ENCODE assay signal across 21 cellular contexts in the genomic region with DNA sequence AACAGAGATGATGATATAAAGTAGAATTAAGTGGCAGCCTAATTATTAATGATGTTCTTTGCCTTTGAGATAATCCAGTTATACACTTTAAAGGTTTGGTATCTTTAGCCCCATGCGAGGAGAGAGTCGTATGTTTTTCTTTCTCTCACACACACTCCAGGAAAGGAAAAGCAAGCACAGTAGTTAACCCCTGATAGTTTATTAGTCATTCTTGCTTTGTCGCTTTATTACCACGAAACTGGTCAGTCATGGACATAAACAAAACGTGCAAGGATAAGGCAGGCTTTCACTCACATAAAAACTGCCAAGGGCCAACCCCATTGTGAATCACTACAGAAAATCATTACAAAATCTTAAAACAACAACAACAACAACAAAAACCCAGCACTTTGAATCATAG.
DNase-seq lines count a peak whose midpoint lies in the region; ATAC-seq and TF ChIP-seq lines count a peak whose summit lies in the region.
"Had no signal": no experiment of that assay in that cellular context is flagged by ENCODE, and none has a peak within 500 bp of the region (broad histone marks: within the 10 kb centered on the region; RNA-seq: fewer than 3 reads in every experiment).

No MANE protein-coding gene starts in this region.

- H4K20me1 ChIP-seq in PC-3 (ENCODE audit: low read length): no peaks in the 10 kb centered on the region

- BruUV-seq in PC-3 (replicated peaks; lab: Mats Ljungman, UMichigan): no TSS peak

- H3K9ac ChIP-seq in PC-3 (ENCODE audit: low read length): no peak overlapping the region

- peak overlapping the region; percentile 19 for H3K4me3 Mint-ChIP-seq in chondrocyte (ENCODE audit: unreplicated experiment)
- H3K4me3 Mint-ChIP-seq in T-helper 17 cell: no peak overlapping the region
- no peak overlapping the region for H3K4me3 Mint-ChIP-seq in nephron progenitor cell
- H3K4me3 Mint-ChIP-seq: CD4-positive, CD25-positive, alpha-beta regulatory T cell; GM23338 had no signal

- H3K36me3 Mint-ChIP-seq in chondrocyte (ENCODE audit: low read depth): no peaks in the 10 kb centered on the region
- no peaks in the 10 kb centered on the region for H3K36me3 Mint-ChIP-seq in T-helper 17 cell (ENCODE audit: low read depth)
- no peaks in the 10 kb centered on the region for H3K36me3 Mint-ChIP-seq in nephron progenitor cell (ENCODE audit: low read depth)
- H3K36me3 Mint-ChIP-seq: CD4-positive, CD25-positive, alpha-beta regulatory T cell had no signal

- intact Hi-C loops in PC-3 (cut with micrococcal nuclease): no loop called here

- no peaks in the 10 kb centered on the region for H3K9me2 ChIP-seq in PC-3 (replicated peaks; ENCODE audit: low read length)

- no peaks in the 10 kb centered on the region for H3K27me3 ChIP-seq in PC-3 (ENCODE audit: low read length)
- H3K27me3 ChIP-seq: BE2C had no signal

- no peak overlapping the region for H3K4me2 ChIP-seq in PC-3 (ENCODE audit: low read length)
- H3K4me2 ChIP-seq: GM23338 had no signal

- no peaks in the 10 kb centered on the region for H3K36me3 ChIP-seq in PC-3 (ENCODE audit: low read depth, low read length)
- H3K36me3 ChIP-seq: BE2C had no signal

- peak; percentile 5 for DNase-seq in A172 (ENCODE audit: low spot score)
- peak; percentile 4 for DNase-seq in PC-3
- no peak for DNase-seq in chondrocyte (ENCODE audit: low spot score)
- DNase-seq in kidney glomerular epithelial cell (lab: John Stamatoyannopoulos, UW): peak; percentile 67
- no peak for DNase-seq in T-helper 17 cell
- DNase-seq in nephron progenitor cell: no peak
- DNase-seq in NCI-H2196 (lab: John Stamatoyannopoulos, UW; ENCODE audit: unreplicated experiment): no peak
- DNase-seq in activated effector memory CD4-positive, alpha-beta T cell treated with anti-CD3 and anti-CD28 coated beads, Interleukin-2, amount 50 U/mL, for 16 hours: no peak
- DNase-seq: BE2C; CD4-positive, CD25-positive, alpha-beta regulatory T cell; COR-L47; DMS153; NCI-H1092 treated with DMSO at 0.1 percent for 48 hours; NCI-H1694; NCI-H2227 treated with DMSO at 0.1 percent for 48 hours; NCI-H524 treated with DMSO at 0.1 percent for 48 hours; NK-92 treated with Interleukin-12 subunit alpha and Interleukin-12 subunit beta, amount 100 ng/mL, for 24 hours; SIG-M5 had no signal

- H3K27me3 Mint-ChIP-seq in chondrocyte (ENCODE audit: low read depth) (no peaks in the 10 kb centered on the region), T-helper 17 cell (no peaks in the 10 kb centered on the region), nephron progenitor cell (ENCODE audit: low read depth, poor library complexity) (peaks cover 6% of the 10 kb centered on the region)
- H3K27me3 Mint-ChIP-seq: CD4-positive, CD25-positive, alpha-beta regulatory T cell had no signal

- H3K27ac Mint-ChIP-seq in chondrocyte (ENCODE audit: unreplicated experiment) (peak overlapping the region; percentile 18), T-helper 17 cell (no peak overlapping the region), nephron progenitor cell (no peak overlapping the region)
- H3K27ac Mint-ChIP-seq: CD4-positive, CD25-positive, alpha-beta regulatory T cell; GM23338 had no signal

- H3K27ac ChIP-seq in PC-3 (ENCODE audit: low read length): no peak overlapping the region
- H3K27ac ChIP-seq: RWPE1 had no signal

- H3K79me2 ChIP-seq in PC-3 (ENCODE audit: low read length): no peaks in the 10 kb centered on the region

- TF ChIP-seq CTCF in PC-3 (conservative IDR thresholded peaks at IDR 0.05; ENCODE audit: low read depth, low read length): no peak
- TF ChIP-seq CTCF in chondrocyte (IDR thresholded peaks at IDR 0.05): no peak
- no peak for TF ChIP-seq CTCF in nephron progenitor cell (IDR thresholded peaks at IDR 0.05)

- H3K9me3 ChIP-seq in PC-3 (ENCODE audit: low read length) (no peaks in the 10 kb centered on the region), T-helper 17 cell (ENCODE audit: control insufficient read depth, low read length, poor library complexity, severe bottlenecking) (no peaks in the 10 kb centered on the region)
- H3K9me3 ChIP-seq: BE2C had no signal

- no peaks in the 10 kb centered on the region for H3K4me1 ChIP-seq in PC-3 (ENCODE audit: insufficient read depth, low read length)
- H3K4me1 ChIP-seq: BE2C had no signal

- no peak for ATAC-seq in PC-3
- no peak for ATAC-seq in T-helper 17 cell
- ATAC-seq: GM23338, SK-N-SH treated with all-trans-retinoic acid at 6 μM for 48 hours had no signal

- H3F3A ChIP-seq in PC-3 (ENCODE audit: low read length, unreplicated experiment): no peaks in the 10 kb centered on the region

- H3K4me1 Mint-ChIP-seq in chondrocyte (ENCODE audit: low read depth) (peaks cover 5% of the 10 kb centered on the region), T-helper 17 cell (peaks cover 2% of the 10 kb centered on the region), nephron progenitor cell (peaks cover 12% of the 10 kb centered on the region)
- H3K4me1 Mint-ChIP-seq: CD4-positive, CD25-positive, alpha-beta regulatory T cell; GM23338 had no signal

- H2AFZ ChIP-seq in PC-3 (ENCODE audit: low read length): no peak overlapping the region
- H2AFZ ChIP-seq: GM23338 had no signal

- H3K9me3 Mint-ChIP-seq in chondrocyte (ENCODE audit: low read depth) (no peaks in the 10 kb centered on the region), nephron progenitor cell (no peaks in the 10 kb centered on the region)
- H3K9me3 Mint-ChIP-seq: GM23338 had no signal

- CTCF ChIA-PET in PC-3 (lab: Charles Lee): no interaction called here

- H3K4me3 ChIP-seq in PC-3 (ENCODE audit: low read length): no peak overlapping the region
- H3K4me3 ChIP-seq: GM23338 had no signal

- POLR2A ChIA-PET in PC-3 (lab: Charles Lee; ENCODE audit: unreplicated experiment): no interaction called here

Comparison
In these comparisons a context has a peak if more than half of its experiments do, and no peak if none do; other contexts are left out.
1. DNase-seq: peak in A172 (single experiment), PC-3 (single experiment) and kidney glomerular epithelial cell (single experiment); none in chondrocyte (single experiment), T-helper 17 cell (0 of 3), nephron progenitor cell (single experiment), NCI-H2196 (single experiment) and activated effector memory CD4-positive, alpha-beta T cell treated with anti-CD3 and anti-CD28 coated beads, Interleukin-2, amount 50 U/mL, for 16 hours (single experiment).